In the genomic region with DNA sequence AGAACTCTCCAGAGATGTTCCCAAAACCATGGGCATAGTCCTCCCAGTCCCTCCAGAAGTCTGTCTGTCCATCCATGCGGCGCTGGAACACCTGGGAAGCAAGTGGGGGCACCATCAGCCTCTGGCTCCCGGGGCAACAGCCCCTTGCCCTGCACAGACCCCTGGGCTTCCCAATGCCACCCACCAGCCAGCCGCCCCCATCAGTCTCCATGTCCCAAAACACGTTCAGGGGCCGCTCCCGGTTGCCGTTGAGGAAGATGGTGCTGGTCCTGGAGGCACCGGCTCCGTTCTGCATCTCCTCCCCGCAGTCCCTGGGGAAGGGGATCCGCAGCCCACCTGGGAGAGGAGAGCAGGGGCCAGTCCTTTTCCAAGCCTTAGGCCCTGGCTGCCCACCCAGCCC, we compare ENCODE assay signal across 12 cellular contexts. TPM values are rescaled to one million over a fixed set of nuclear protein-coding genes. Genes with fewer than 3 reads are reported as not detected.
DNase-seq lines count a peak whose midpoint lies in the region; ATAC-seq and TF ChIP-seq lines count a peak whose summit lies in the region.
"Not testable (repeated sequence)": the region's sequence is repeated elsewhere in the genome, so short reads cannot be mapped to it uniquely, and the experiment has no call there.
"Had no signal": no experiment of that assay in that cellular context is flagged by ENCODE, and none has a peak within 500 bp of the region (broad histone marks: within the 10 kb centered on the region; RNA-seq: fewer than 3 reads in every experiment).

No MANE protein-coding gene starts in this region.

- not testable (repeated sequence) for H3K9me3 Mint-ChIP-seq in Caco-2 (ENCODE audit: unreplicated experiment); activated B cell treated with CpG ODN at 0.5 μM for 24 hours; activated naive CD4-positive, alpha-beta T cell treated with anti-CD3 and anti-CD28 coated beads, Interleukin-2, amount 10 ng/mL, durations not matched to agents 7 days and 5 days

- intact Hi-C loops in Caco-2 (cut with micrococcal nuclease; ENCODE audit: unreplicated experiment); activated B cell treated with CpG ODN at 0.5 μM for 24 hours (cut with micrococcal nuclease); colonic mucosa (cut with DNase I); left ventricle myocardium inferior (cut with micrococcal nuclease); lower lobe of right lung (cut with DNase I): not testable (repeated sequence)

- H3K36me3 ChIP-seq in Caco-2 (ENCODE audit: control insufficient read depth, insufficient read depth, low read length); colonic mucosa; left ventricle myocardium inferior; lower lobe of right lung: not testable (repeated sequence)

- ATAC-seq in activated B cell treated with CpG ODN at 0.5 μM for 24 hours (ENCODE audit: low read depth); lower lobe of right lung: not testable (repeated sequence)

- not testable (repeated sequence) for TF ChIP-seq CTCF in Caco-2 (IDR thresholded peaks at IDR 0.05; ENCODE audit: insufficient read depth in 1 of 2, low read depth in 1 of 2, low read length in 1 of 2, severe bottlenecking in 1 of 2, unreplicated experiment in 1 of 2); activated B cell treated with CpG ODN at 0.5 μM for 24 hours (IDR thresholded peaks at IDR 0.05); colonic mucosa (IDR thresholded peaks at IDR 0.05); left ventricle myocardium inferior (IDR thresholded peaks at IDR 0.05; ENCODE audit: borderline replicate concordance); lower lobe of right lung (IDR thresholded peaks at IDR 0.05)

- H3K36me3 Mint-ChIP-seq in Caco-2 (ENCODE audit: insufficient read depth, unreplicated experiment); activated B cell treated with CpG ODN at 0.5 μM for 24 hours (ENCODE audit: low read depth); activated naive CD4-positive, alpha-beta T cell treated with anti-CD3 and anti-CD28 coated beads, Interleukin-2, amount 10 ng/mL, durations not matched to agents 7 days and 5 days: not testable (repeated sequence)

- not testable (repeated sequence) for H3K4me1 ChIP-seq in Caco-2, colonic mucosa, left ventricle myocardium inferior, lower lobe of right lung

- not testable (repeated sequence) for BruUV-seq in Caco-2 (replicated peaks; lab: Mats Ljungman, UMichigan)

- not testable (repeated sequence) for H3K9me3 ChIP-seq in Caco-2; colonic mucosa; left ventricle myocardium inferior (replicated peaks); lower lobe of right lung

- H3K4me3 Mint-ChIP-seq in Caco-2 (ENCODE audit: unreplicated experiment); activated B cell treated with CpG ODN at 0.5 μM for 24 hours; activated naive CD4-positive, alpha-beta T cell treated with anti-CD3 and anti-CD28 coated beads, Interleukin-2, amount 10 ng/mL, durations not matched to agents 7 days and 5 days: not testable (repeated sequence)

- H3K27ac ChIP-seq in colonic mucosa; left ventricle myocardium inferior (replicated peaks); lower lobe of right lung: not testable (repeated sequence)

- not testable (repeated sequence) for H3K9ac ChIP-seq in colonic mucosa (ENCODE audit: low read depth in 2 of 2, low read length in 2 of 2)

- peak; percentile 1 to 38 for DNase-seq in Caco-2
- DNase-seq in activated B cell treated with CpG ODN at 0.5 μM for 24 hours = peak; percentile 11
- peak; percentile 9 for DNase-seq in activated naive CD4-positive, alpha-beta T cell treated with anti-CD3 and anti-CD28 coated beads, Interleukin-2, amount 10 ng/mL, durations not matched to agents 7 days and 5 days
- peak; percentile 10 for DNase-seq in colonic mucosa
- peak; percentile 2 for DNase-seq in left ventricle myocardium inferior
- peak; percentile 28 for DNase-seq in lower lobe of right lung
- peak; percentile 0 for DNase-seq in stimulated activated CD4-positive, alpha-beta T cell treated with anti-CD3 and anti-CD28 coated beads, Interleukin-15, amount 100 ng/mL, for 24 hours

- POLR2A ChIA-PET in Caco-2 (lab: Charles Lee); activated B cell treated with CpG ODN at 0.5 μM for 24 hours (lab: Charles Lee): not testable (repeated sequence)

- not testable (repeated sequence) for H3K27me3 Mint-ChIP-seq in Caco-2 (ENCODE audit: insufficient read depth, unreplicated experiment); activated B cell treated with CpG ODN at 0.5 μM for 24 hours; activated naive CD4-positive, alpha-beta T cell treated with anti-CD3 and anti-CD28 coated beads, Interleukin-2, amount 10 ng/mL, durations not matched to agents 7 days and 5 days

- H3K27ac Mint-ChIP-seq in Caco-2 (ENCODE audit: unreplicated experiment); activated B cell treated with CpG ODN at 0.5 μM for 24 hours; activated naive CD4-positive, alpha-beta T cell treated with anti-CD3 and anti-CD28 coated beads, Interleukin-2, amount 10 ng/mL, durations not matched to agents 7 days and 5 days: not testable (repeated sequence)

- CTCF ChIA-PET in Caco-2 (lab: Charles Lee); activated B cell treated with CpG ODN at 0.5 μM for 24 hours (lab: Charles Lee); activated naive CD4-positive, alpha-beta T cell treated with anti-CD3 and anti-CD28 coated beads, Interleukin-2, amount 10 ng/mL, durations not matched to agents 7 days and 5 days (lab: Charles Lee): not testable (repeated sequence)

- not testable (repeated sequence) for H3K27me3 ChIP-seq in Caco-2 (replicated peaks; ENCODE audit: control insufficient read depth, insufficient read depth, low read length); colonic mucosa; left ventricle myocardium inferior (ENCODE audit: low read depth); lower lobe of right lung (ENCODE audit: low read depth)

- H3K4me1 Mint-ChIP-seq in Caco-2 (ENCODE audit: low read depth, unreplicated experiment); activated B cell treated with CpG ODN at 0.5 μM for 24 hours; activated naive CD4-positive, alpha-beta T cell treated with anti-CD3 and anti-CD28 coated beads, Interleukin-2, amount 10 ng/mL, durations not matched to agents 7 days and 5 days: not testable (repeated sequence)

- not testable (repeated sequence) for H3K4me3 ChIP-seq in Caco-2 (ENCODE audit: low read depth, low read length); colonic mucosa; left ventricle myocardium inferior; lower lobe of right lung

RNA-seq across cellular contexts. Expression of gene C4B, which starts 5.1 kb away (rescaled TPM):
- 1.1 and 1.4 TPM in 2 replicates for total RNA-seq in Caco-2 (2022)
- 5.1 and 5.3 TPM in 2 replicates for total RNA-seq in activated B cell treated with CpG ODN at 0.5 μM for 24 hours
- total RNA-seq in colonic mucosa = 10 to 100 TPM; 11.9 to 19.4 TPM
- 72.9 TPM for total RNA-seq in left ventricle myocardium inferior
- 162 TPM for total RNA-seq in lower lobe of right lung
- total RNA-seq: GM23338 had no signal

RNA-seq across cellular contexts. Expression of gene C4A, which starts 27.7 kb away (rescaled TPM):
- total RNA-seq in Caco-2 (2022) = 1.0 and 1.5 TPM in 2 replicates
- 4.6 and 6.8 TPM in 2 replicates for total RNA-seq in activated B cell treated with CpG ODN at 0.5 μM for 24 hours
- total RNA-seq in colonic mucosa = 10 to 100 TPM; 15.9 to 23.4 TPM
- total RNA-seq in left ventricle myocardium inferior = 76.2 TPM
- total RNA-seq in lower lobe of right lung = 175 TPM

RNA-seq across cellular contexts. Expression of gene CYP21A2, which starts 28.7 kb away (rescaled TPM):
- total RNA-seq in Caco-2 (2022) = not detected in 2 replicates
- 0.10 TPM in 1 of 2 replicates, not detected in the other for total RNA-seq in activated B cell treated with CpG ODN at 0.5 μM for 24 hours
- 1 to 10 TPM in 1 of 2 donors, not detected in 1; 3.3 TPM for total RNA-seq in colonic mucosa
- 0.41 TPM for total RNA-seq in left ventricle myocardium inferior
- 1.1 TPM for total RNA-seq in lower lobe of right lung
- total RNA-seq: B cell; CD4-positive, CD25-positive, alpha-beta regulatory T cell; Daoy; G401; GM23338 had no signal

RNA-seq across cellular contexts. Expression of gene DXO, which starts 37.6 kb away (rescaled TPM):
- total RNA-seq in Caco-2 (2022) (22.4 and 23.7 TPM in 2 replicates), activated B cell treated with CpG ODN at 0.5 μM for 24 hours (23.7 and 29.4 TPM in 2 replicates), colonic mucosa (10 to 100 TPM; 13.0 to 16.1 TPM), left ventricle myocardium inferior (11.2 TPM), lower lobe of right lung (16.5 TPM)

RNA-seq across cellular contexts. Expression of gene SKIC2, which starts 50.6 kb away (rescaled TPM):
- total RNA-seq in Caco-2 (2022) (70.0 and 77.9 TPM in 2 replicates), activated B cell treated with CpG ODN at 0.5 μM for 24 hours (95.8 and 102 TPM in 2 replicates), colonic mucosa (10 to 100 TPM; 52.5 to 81.1 TPM), left ventricle myocardium inferior (32.9 TPM), lower lobe of right lung (64.2 TPM)
